1 cellular context compared by ENCODE assay signal in the genomic region with DNA sequence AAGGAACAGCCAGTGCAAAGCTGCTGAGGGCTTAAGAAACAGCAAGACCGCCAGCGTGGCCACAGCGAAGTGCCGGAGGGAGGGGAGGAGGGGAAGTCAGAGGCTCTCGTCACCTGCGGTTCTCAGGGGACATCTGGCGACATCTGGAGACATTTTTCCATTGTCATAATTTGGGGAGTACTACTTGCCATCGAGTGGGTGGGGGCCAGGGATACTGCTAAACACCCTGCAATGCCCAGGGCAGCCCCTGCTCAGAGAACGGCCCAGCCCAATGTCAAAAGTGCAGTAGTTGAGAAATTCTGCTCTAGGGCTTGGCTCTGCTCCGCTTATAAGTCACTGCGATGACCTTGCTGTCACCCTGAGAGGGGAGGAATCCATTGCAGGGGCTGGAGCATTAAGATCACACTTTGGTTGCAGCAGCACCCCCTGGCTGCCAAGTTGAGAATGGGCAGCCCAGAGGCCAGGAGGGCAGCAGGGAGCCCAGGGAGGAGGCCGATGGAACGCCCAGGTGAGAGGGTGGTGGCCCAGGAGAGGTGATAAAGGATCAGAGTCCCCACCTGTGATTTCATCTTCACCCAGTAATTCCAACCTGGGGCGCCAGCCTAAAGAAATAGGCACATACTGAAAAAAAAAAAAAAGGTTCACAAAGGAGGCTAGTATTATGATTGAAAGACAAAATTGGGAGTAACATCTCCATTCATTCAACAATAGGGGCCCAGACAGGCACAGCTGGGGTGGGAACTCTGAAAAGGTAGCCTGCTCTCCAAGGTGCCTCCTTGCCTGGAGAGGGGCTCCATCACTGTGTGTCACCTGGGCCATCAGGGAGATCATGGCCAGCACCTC.
TF ChIP-seq lines count a peak whose summit lies in the region.

No MANE protein-coding gene starts in this region.

TF ChIP-seq in K562, 482 proteins besides CTCF, POLR2A, EP300 and RAD21 (continued from another document and continues in another):
- TF ChIP-seq, protein P1, sequence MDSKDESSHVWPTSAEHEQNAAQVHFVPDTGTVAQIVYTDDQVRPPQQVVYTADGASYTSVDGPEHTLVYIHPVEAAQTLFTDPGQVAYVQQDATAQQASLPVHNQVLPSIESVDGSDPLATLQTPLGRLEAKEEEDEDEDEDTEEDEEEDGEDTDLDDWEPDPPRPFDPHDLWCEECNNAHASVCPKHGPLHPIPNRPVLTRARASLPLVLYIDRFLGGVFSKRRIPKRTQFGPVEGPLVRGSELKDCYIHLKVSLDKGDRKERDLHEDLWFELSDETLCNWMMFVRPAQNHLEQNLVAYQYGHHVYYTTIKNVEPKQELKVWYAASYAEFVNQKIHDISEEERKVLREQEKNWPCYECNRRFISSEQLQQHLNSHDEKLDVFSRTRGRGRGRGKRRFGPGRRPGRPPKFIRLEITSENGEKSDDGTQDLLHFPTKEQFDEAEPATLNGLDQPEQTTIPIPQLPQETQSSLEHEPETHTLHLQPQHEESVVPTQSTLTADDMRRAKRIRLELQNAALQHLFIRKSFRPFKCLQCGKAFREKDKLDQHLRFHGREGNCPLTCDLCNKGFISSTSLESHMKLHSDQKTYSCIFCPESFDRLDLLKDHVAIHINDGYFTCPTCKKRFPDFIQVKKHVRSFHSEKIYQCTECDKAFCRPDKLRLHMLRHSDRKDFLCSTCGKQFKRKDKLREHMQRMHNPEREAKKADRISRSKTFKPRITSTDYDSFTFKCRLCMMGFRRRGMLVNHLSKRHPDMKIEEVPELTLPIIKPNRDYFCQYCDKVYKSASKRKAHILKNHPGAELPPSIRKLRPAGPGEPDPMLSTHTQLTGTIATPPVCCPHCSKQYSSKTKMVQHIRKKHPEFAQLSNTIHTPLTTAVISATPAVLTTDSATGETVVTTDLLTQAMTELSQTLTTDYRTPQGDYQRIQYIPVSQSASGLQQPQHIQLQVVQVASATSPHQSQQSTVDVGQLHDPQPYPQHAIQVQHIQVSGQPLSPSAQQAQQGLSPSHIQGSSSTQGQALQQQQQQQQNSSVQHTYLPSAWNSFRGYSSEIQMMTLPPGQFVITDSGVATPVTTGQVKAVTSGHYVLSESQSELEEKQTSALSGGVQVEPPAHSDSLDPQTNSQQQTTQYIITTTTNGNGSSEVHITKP (IDR thresholded peaks at IDR 0.05; ENCODE audit: partially characterized antibody), result peak; percentile 59
- no peak for TF ChIP-seq SPI1 (IDR thresholded peaks at IDR 0.05; ENCODE audit: borderline replicate concordance, low read depth, low read length)
- TF ChIP-seq, protein P2, sequence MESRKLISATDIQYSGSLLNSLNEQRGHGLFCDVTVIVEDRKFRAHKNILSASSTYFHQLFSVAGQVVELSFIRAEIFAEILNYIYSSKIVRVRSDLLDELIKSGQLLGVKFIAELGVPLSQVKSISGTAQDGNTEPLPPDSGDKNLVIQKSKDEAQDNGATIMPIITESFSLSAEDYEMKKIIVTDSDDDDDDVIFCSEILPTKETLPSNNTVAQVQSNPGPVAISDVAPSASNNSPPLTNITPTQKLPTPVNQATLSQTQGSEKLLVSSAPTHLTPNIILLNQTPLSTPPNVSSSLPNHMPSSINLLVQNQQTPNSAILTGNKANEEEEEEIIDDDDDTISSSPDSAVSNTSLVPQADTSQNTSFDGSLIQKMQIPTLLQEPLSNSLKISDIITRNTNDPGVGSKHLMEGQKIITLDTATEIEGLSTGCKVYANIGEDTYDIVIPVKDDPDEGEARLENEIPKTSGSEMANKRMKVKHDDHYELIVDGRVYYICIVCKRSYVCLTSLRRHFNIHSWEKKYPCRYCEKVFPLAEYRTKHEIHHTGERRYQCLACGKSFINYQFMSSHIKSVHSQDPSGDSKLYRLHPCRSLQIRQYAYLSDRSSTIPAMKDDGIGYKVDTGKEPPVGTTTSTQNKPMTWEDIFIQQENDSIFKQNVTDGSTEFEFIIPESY (CRISPR knock-in tag; IDR thresholded peaks at IDR 0.05), result no peak
- TF ChIP-seq TRIM24 (IDR thresholded peaks at IDR 0.05), result no peak
- TF ChIP-seq ZNF253 (CRISPR knock-in tag; conservative IDR thresholded peaks at IDR 0.05), result no peak
- TF ChIP-seq, protein P3, sequence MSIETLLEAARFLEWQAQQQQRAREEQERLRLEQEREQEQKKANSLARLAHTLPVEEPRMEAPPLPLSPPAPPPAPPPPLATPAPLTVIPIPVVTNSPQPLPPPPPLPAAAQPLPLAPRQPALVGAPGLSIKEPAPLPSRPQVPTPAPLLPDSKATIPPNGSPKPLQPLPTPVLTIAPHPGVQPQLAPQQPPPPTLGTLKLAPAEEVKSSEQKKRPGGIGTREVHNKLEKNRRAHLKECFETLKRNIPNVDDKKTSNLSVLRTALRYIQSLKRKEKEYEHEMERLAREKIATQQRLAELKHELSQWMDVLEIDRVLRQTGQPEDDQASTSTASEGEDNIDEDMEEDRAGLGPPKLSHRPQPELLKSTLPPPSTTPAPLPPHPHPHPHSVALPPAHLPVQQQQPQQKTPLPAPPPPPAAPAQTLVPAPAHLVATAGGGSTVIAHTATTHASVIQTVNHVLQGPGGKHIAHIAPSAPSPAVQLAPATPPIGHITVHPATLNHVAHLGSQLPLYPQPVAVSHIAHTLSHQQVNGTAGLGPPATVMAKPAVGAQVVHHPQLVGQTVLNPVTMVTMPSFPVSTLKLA (conservative IDR thresholded peaks at IDR 0.05), result no peak
- TF ChIP-seq RB1 (IDR thresholded peaks at IDR 0.05; ENCODE audit: low read depth), result 0 out of 2 replicates have a peak, but pooled peaks have one; percentile 37
- TF ChIP-seq, protein P4, sequence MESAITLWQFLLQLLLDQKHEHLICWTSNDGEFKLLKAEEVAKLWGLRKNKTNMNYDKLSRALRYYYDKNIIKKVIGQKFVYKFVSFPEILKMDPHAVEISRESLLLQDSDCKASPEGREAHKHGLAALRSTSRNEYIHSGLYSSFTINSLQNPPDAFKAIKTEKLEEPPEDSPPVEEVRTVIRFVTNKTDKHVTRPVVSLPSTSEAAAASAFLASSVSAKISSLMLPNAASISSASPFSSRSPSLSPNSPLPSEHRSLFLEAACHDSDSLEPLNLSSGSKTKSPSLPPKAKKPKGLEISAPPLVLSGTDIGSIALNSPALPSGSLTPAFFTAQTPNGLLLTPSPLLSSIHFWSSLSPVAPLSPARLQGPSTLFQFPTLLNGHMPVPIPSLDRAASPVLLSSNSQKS (CRISPR knock-in tag; IDR thresholded peaks at IDR 0.05), result no peak
- TF ChIP-seq JUND (IDR thresholded peaks at IDR 0.05; ENCODE audit: borderline replicate concordance, low read depth, low read length), result no peak
- TF ChIP-seq JUND (tag; IDR thresholded peaks at IDR 0.05; ENCODE audit: borderline replicate concordance, low read depth, low read length), result no peak
- no peak for TF ChIP-seq CHD2 (IDR thresholded peaks at IDR 0.05; ENCODE audit: low read depth, low read length)
- TF ChIP-seq, protein P5, sequence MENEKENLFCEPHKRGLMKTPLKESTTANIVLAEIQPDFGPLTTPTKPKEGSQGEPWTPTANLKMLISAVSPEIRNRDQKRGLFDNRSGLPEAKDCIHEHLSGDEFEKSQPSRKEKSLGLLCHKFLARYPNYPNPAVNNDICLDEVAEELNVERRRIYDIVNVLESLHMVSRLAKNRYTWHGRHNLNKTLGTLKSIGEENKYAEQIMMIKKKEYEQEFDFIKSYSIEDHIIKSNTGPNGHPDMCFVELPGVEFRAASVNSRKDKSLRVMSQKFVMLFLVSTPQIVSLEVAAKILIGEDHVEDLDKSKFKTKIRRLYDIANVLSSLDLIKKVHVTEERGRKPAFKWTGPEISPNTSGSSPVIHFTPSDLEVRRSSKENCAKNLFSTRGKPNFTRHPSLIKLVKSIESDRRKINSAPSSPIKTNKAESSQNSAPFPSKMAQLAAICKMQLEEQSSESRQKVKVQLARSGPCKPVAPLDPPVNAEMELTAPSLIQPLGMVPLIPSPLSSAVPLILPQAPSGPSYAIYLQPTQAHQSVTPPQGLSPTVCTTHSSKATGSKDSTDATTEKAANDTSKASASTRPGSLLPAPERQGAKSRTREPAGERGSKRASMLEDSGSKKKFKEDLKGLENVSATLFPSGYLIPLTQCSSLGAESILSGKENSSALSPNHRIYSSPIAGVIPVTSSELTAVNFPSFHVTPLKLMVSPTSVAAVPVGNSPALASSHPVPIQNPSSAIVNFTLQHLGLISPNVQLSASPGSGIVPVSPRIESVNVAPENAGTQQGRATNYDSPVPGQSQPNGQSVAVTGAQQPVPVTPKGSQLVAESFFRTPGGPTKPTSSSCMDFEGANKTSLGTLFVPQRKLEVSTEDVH (IDR thresholded peaks at IDR 0.05; ENCODE audit: low read depth, partially characterized antibody), result no peak
- TF ChIP-seq, protein P6, sequence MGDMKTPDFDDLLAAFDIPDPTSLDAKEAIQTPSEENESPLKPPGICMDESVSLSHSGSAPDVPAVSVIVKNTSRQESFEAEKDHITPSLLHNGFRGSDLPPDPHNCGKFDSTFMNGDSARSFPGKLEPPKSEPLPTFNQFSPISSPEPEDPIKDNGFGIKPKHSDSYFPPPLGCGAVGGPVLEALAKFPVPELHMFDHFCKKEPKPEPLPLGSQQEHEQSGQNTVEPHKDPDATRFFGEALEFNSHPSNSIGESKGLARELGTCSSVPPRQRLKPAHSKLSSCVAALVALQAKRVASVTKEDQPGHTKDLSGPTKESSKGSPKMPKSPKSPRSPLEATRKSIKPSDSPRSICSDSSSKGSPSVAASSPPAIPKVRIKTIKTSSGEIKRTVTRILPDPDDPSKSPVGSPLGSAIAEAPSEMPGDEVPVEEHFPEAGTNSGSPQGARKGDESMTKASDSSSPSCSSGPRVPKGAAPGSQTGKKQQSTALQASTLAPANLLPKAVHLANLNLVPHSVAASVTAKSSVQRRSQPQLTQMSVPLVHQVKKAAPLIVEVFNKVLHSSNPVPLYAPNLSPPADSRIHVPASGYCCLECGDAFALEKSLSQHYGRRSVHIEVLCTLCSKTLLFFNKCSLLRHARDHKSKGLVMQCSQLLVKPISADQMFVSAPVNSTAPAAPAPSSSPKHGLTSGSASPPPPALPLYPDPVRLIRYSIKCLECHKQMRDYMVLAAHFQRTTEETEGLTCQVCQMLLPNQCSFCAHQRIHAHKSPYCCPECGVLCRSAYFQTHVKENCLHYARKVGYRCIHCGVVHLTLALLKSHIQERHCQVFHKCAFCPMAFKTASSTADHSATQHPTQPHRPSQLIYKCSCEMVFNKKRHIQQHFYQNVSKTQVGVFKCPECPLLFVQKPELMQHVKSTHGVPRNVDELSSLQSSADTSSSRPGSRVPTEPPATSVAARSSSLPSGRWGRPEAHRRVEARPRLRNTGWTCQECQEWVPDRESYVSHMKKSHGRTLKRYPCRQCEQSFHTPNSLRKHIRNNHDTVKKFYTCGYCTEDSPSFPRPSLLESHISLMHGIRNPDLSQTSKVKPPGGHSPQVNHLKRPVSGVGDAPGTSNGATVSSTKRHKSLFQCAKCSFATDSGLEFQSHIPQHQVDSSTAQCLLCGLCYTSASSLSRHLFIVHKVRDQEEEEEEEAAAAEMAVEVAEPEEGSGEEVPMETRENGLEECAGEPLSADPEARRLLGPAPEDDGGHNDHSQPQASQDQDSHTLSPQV (IDR thresholded peaks at IDR 0.05), result no peak
- no peak for TF ChIP-seq SOX6 (IDR thresholded peaks at IDR 0.05)
- no peak for TF ChIP-seq SLC30A9 (CRISPR knock-in tag; IDR thresholded peaks at IDR 0.05)
- no peak for TF ChIP-seq RBM22 (IDR thresholded peaks at IDR 0.05; ENCODE audit: low read depth, low read length, poor library complexity, severe bottlenecking)
- TF ChIP-seq, protein P7, sequence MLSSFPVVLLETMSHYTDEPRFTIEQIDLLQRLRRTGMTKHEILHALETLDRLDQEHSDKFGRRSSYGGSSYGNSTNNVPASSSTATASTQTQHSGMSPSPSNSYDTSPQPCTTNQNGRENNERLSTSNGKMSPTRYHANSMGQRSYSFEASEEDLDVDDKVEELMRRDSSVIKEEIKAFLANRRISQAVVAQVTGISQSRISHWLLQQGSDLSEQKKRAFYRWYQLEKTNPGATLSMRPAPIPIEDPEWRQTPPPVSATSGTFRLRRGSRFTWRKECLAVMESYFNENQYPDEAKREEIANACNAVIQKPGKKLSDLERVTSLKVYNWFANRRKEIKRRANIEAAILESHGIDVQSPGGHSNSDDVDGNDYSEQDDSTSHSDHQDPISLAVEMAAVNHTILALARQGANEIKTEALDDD (IDR thresholded peaks at IDR 0.05), result no peak
- TF ChIP-seq ILK (tag; IDR thresholded peaks at IDR 0.05; ENCODE audit: borderline replicate concordance, low read depth), result no peak
- TF ChIP-seq CEBPG (CRISPR knock-in tag; IDR thresholded peaks at IDR 0.05), result no peak
- TF ChIP-seq CEBPG (tag; conservative IDR thresholded peaks at IDR 0.05 in 1 of 2, IDR thresholded peaks at IDR 0.05 in 1 of 2), result no peak
- TF ChIP-seq NRF1 (conservative IDR thresholded peaks at IDR 0.05 in 1 of 2, IDR thresholded peaks at IDR 0.05 in 1 of 2), result 0 out of 4 replicates have a peak, but pooled peaks of 1 of the 2 experiments have one; percentile 14
- no peak for TF ChIP-seq MTA2 (IDR thresholded peaks at IDR 0.05; ENCODE audit: low read depth)
- no peak for TF ChIP-seq HDAC6 (IDR thresholded peaks at IDR 0.05; ENCODE audit: low read depth, low read length)
- no peak for TF ChIP-seq ZNF384 (IDR thresholded peaks at IDR 0.05; ENCODE audit: low read depth, low read length)
- no peak for TF ChIP-seq ETV5 (CRISPR knock-in tag; IDR thresholded peaks at IDR 0.05; ENCODE audit: low read depth)
- TF ChIP-seq, protein P8, sequence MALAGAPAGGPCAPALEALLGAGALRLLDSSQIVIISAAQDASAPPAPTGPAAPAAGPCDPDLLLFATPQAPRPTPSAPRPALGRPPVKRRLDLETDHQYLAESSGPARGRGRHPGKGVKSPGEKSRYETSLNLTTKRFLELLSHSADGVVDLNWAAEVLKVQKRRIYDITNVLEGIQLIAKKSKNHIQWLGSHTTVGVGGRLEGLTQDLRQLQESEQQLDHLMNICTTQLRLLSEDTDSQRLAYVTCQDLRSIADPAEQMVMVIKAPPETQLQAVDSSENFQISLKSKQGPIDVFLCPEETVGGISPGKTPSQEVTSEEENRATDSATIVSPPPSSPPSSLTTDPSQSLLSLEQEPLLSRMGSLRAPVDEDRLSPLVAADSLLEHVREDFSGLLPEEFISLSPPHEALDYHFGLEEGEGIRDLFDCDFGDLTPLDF (CRISPR knock-in tag; IDR thresholded peaks at IDR 0.05), result no peak
- TF ChIP-seq HDAC1 (IDR thresholded peaks at IDR 0.05), result no peak
- TF ChIP-seq MTA3 (IDR thresholded peaks at IDR 0.05; ENCODE audit: borderline replicate concordance), result no peak
- TF ChIP-seq, protein P9, sequence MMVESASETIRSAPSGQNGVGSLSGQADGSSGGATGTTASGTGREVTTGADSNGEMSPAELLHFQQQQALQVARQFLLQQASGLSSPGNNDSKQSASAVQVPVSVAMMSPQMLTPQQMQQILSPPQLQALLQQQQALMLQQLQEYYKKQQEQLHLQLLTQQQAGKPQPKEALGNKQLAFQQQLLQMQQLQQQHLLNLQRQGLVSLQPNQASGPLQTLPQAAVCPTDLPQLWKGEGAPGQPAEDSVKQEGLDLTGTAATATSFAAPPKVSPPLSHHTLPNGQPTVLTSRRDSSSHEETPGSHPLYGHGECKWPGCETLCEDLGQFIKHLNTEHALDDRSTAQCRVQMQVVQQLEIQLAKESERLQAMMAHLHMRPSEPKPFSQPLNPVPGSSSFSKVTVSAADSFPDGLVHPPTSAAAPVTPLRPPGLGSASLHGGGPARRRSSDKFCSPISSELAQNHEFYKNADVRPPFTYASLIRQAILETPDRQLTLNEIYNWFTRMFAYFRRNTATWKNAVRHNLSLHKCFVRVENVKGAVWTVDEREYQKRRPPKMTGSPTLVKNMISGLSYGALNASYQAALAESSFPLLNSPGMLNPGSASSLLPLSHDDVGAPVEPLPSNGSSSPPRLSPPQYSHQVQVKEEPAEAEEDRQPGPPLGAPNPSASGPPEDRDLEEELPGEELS (CRISPR knock-in tag; IDR thresholded peaks at IDR 0.05; ENCODE audit: borderline replicate concordance), result no peak
